17 cellular contexts compared by ENCODE assay signal in genomic region chr2:8580316-8581047, GRCh38.
DNase-seq lines count a peak whose midpoint lies in the region; ATAC-seq, FAIRE-seq and TF ChIP-seq lines count a peak whose summit lies in the region.
"Had no signal": no experiment of that assay in that cellular context is flagged by ENCODE, and none has a peak within 500 bp of the region (broad histone marks: within the 10 kb centered on the region; RNA-seq: fewer than 3 reads in every experiment).

No MANE protein-coding gene starts in this region.

- no TSS peak for BruUV-seq in HepG2 (replicated peaks; lab: Mats Ljungman, UMichigan)

- intact Hi-C loops in Right ventricle myocardium superior (cut with DNase I) (no loop called here), Right ventricle myocardium inferior (cut with DNase I) (no loop called here), HepG2 (cut with micrococcal nuclease; ENCODE audit: unreplicated experiment) (no loop called here)

- H3K27me3 Mint-ChIP-seq in activated CD4-positive, alpha-beta memory T cell treated with anti-CD3 and anti-CD28 coated beads, Interleukin-2, amount 10 ng/mL, durations not matched to agents 7 days and 5 days: peaks cover 17% of the 10 kb centered on the region
- peaks cover 0 to 14% of the 10 kb centered on the region in 2 donors for H3K27me3 Mint-ChIP-seq in stimulated activated naive B cell treated with anti-CD40 and anti-IgM and Interleukin-4, amounts not matched to agents 10 μg/mL and 1 μg/mL and 100 μg/mL, for 72 hours

- H3K4me1 Mint-ChIP-seq in activated CD4-positive, alpha-beta memory T cell treated with anti-CD3 and anti-CD28 coated beads, Interleukin-2, amount 10 ng/mL, durations not matched to agents 7 days and 5 days: peaks cover 31% of the 10 kb centered on the region
- H3K4me1 Mint-ChIP-seq in stimulated activated naive B cell treated with anti-CD40 and anti-IgM and Interleukin-4, amounts not matched to agents 10 μg/mL and 1 μg/mL and 100 μg/mL, for 72 hours: peaks cover 63 to 95% of the 10 kb centered on the region in 2 donors

- H4K20me1 ChIP-seq in HepG2 (ENCODE audit: insufficient read depth, low read length): no peaks in the 10 kb centered on the region

- no peak overlapping the region for H2AFZ ChIP-seq in HepG2 (ENCODE audit: low read length)

- H3K9me3 Mint-ChIP-seq in activated CD4-positive, alpha-beta memory T cell treated with anti-CD3 and anti-CD28 coated beads, Interleukin-2, amount 10 ng/mL, durations not matched to agents 7 days and 5 days: no peaks in the 10 kb centered on the region
- H3K9me3 Mint-ChIP-seq in stimulated activated naive B cell treated with anti-CD40 and anti-IgM and Interleukin-4, amounts not matched to agents 10 μg/mL and 1 μg/mL and 100 μg/mL, for 72 hours: peaks cover 0 to 3% of the 10 kb centered on the region in 2 donors
- H3K9me3 Mint-ChIP-seq: WTC11 had no signal

- no peak overlapping the region for H3K27ac Mint-ChIP-seq in activated CD4-positive, alpha-beta memory T cell treated with anti-CD3 and anti-CD28 coated beads, Interleukin-2, amount 10 ng/mL, durations not matched to agents 7 days and 5 days
- H3K27ac Mint-ChIP-seq in stimulated activated naive B cell treated with anti-CD40 and anti-IgM and Interleukin-4, amounts not matched to agents 10 μg/mL and 1 μg/mL and 100 μg/mL, for 72 hours: peak overlapping the region; percentile 96
- H3K27ac Mint-ChIP-seq: WTC11 had no signal

- ATAC-seq in Right ventricle myocardium superior (ENCODE audit: poor library complexity) (no peak), Right ventricle myocardium inferior (no peak), HepG2 (no peak)
- peak; percentile 15 to 54 for ATAC-seq in stimulated activated naive B cell treated with anti-CD40 and anti-IgM and Interleukin-4, amounts not matched to agents 10 μg/mL and 1 μg/mL and 100 μg/mL, for 72 hours (replicated peaks)
- no peak for ATAC-seq in activated CD4-positive, CD25-positive, alpha-beta regulatory T cell treated with anti-CD3 and anti-CD28 coated beads, Interleukin-2, amount 50 U/mL, for 24 hours
- ATAC-seq: esophagus mucosa, pancreas, WTC11 had no signal

- in situ Hi-C loops in HepG2 (cut with HindIII; ENCODE audit: extremely low pct_ligation_motif_present, low pct_unique_long_range_greater_than_20kb): no loop called here

- no peaks in the 10 kb centered on the region for H3K9me3 ChIP-seq in HepG2 (ENCODE audit: low read length)
- H3K9me3 ChIP-seq in WERI-Rb-1 (ENCODE audit: severe bottlenecking): peaks cover 9% of the 10 kb centered on the region
- H3K9me3 ChIP-seq: pancreas had no signal

- no peak overlapping the region for H3K4me3 ChIP-seq in HepG2 (replicated peaks in 1 of 3; ENCODE audit: insufficient read depth in 1 of 3, low read depth in 2 of 3, low read length in 3 of 3)
- no peak overlapping the region for H3K4me3 ChIP-seq in WERI-Rb-1 (ENCODE audit: low read depth, low read length)
- H3K4me3 ChIP-seq: pancreas had no signal

- no peak overlapping the region for H3K9ac ChIP-seq in HepG2 (ENCODE audit: insufficient read depth, low read depth, low read length)

- peak; percentile 26 for DNase-seq in Right ventricle myocardium superior
- DNase-seq in Right ventricle myocardium inferior (ENCODE audit: missing footprints): no peak
- peak; percentile 9 for DNase-seq in activated CD4-positive, alpha-beta memory T cell treated with anti-CD3 and anti-CD28 coated beads, Interleukin-2, amount 10 ng/mL, durations not matched to agents 7 days and 5 days
- no peak for DNase-seq in HepG2 (ENCODE audit: low spot score)
- peak; percentile 77 for DNase-seq in stimulated activated naive B cell treated with anti-CD40 and anti-IgM and Interleukin-4, amounts not matched to agents 10 μg/mL and 1 μg/mL and 100 μg/mL, for 72 hours
- no peak for DNase-seq in medulla oblongata (ENCODE audit: extremely low spot score)
- no peak for DNase-seq in WERI-Rb-1
- DNase-seq: Calu3, dermis blood vessel endothelial cell, NCI-H1092, NCI-H748 treated with DMSO at 0.1 percent for 48 hours had no signal

- no peaks in the 10 kb centered on the region for H3K79me2 ChIP-seq in HepG2 (ENCODE audit: insufficient read depth, low read length)

- H3K4me3 Mint-ChIP-seq in activated CD4-positive, alpha-beta memory T cell treated with anti-CD3 and anti-CD28 coated beads, Interleukin-2, amount 10 ng/mL, durations not matched to agents 7 days and 5 days: no peak overlapping the region
- peak overlapping the region; percentile 34 to 83 for H3K4me3 Mint-ChIP-seq in stimulated activated naive B cell treated with anti-CD40 and anti-IgM and Interleukin-4, amounts not matched to agents 10 μg/mL and 1 μg/mL and 100 μg/mL, for 72 hours
- H3K4me3 Mint-ChIP-seq: WTC11 had no signal

- WGBS in HepG2 (ENCODE audit: low lambda C conversion rate): 68% methylated on average over 15 of the region's 15 CpGs

- POLR2A ChIA-PET in activated CD4-positive, alpha-beta memory T cell treated with anti-CD3 and anti-CD28 coated beads, Interleukin-2, amount 10 ng/mL, durations not matched to agents 7 days and 5 days (lab: Charles Lee): interaction anchor here (3.0 kb wide), 1 partner anchor 102 kb away, joined by 11 read pairs; the partner anchor contains the start of gene ID2
- POLR2A ChIA-PET in HepG2 (lab: Yijun Ruan, JAX): interaction anchor here (0.6 to 2.7 kb wide), 8 partner anchors 9 to 104 kb away, joined by 3 to 15 read pairs (median 4); partner anchors contain the start of gene ID2

- TF ChIP-seq EP300 in HepG2 (IDR thresholded peaks at IDR 0.05; ENCODE audit: low read depth in 2 of 2, low read length in 2 of 2) (no peak), HepG2 (CRISPR knock-in tag; IDR thresholded peaks at IDR 0.05; ENCODE audit: borderline replicate concordance) (no peak)

- TF ChIP-seq POLR2A in HepG2 (IDR thresholded peaks at IDR 0.05; ENCODE audit: insufficient read depth in 1 of 2, low read depth in 2 of 2, low read length in 2 of 2): no peak

- no peak for TF ChIP-seq RAD21 in HepG2 (CRISPR knock-in tag; IDR thresholded peaks at IDR 0.05)

- peaks cover 2% of the 10 kb centered on the region for H3K36me3 Mint-ChIP-seq in activated CD4-positive, alpha-beta memory T cell treated with anti-CD3 and anti-CD28 coated beads, Interleukin-2, amount 10 ng/mL, durations not matched to agents 7 days and 5 days (ENCODE audit: low read depth)
- peaks cover 0 to 8% of the 10 kb centered on the region in 2 donors for H3K36me3 Mint-ChIP-seq in stimulated activated naive B cell treated with anti-CD40 and anti-IgM and Interleukin-4, amounts not matched to agents 10 μg/mL and 1 μg/mL and 100 μg/mL, for 72 hours
- H3K36me3 Mint-ChIP-seq: WTC11 had no signal

- peaks cover 84% of the 10 kb centered on the region for H3K4me1 ChIP-seq in HepG2 (ENCODE audit: insufficient read depth, low read length)

- H3K27me3 ChIP-seq in HepG2 (ENCODE audit: control insufficient read depth in 1 of 2, insufficient read depth in 2 of 2, low read length in 2 of 2): no peaks in the 10 kb centered on the region; a peak in 1 of 5 replicates
- no peaks in the 10 kb centered on the region for H3K27me3 ChIP-seq in WERI-Rb-1 (ENCODE audit: insufficient read depth, low read depth, severe bottlenecking)
- H3K27me3 ChIP-seq: pancreas had no signal

- H3K36me3 ChIP-seq in HepG2 (replicated peaks in 1 of 2; ENCODE audit: control insufficient read depth in 1 of 2, insufficient read depth in 2 of 2, low read length in 2 of 2) (no peaks in the 10 kb centered on the region), WERI-Rb-1 (no peaks in the 10 kb centered on the region; the same call in 1 of the 2 replicates)
- H3K36me3 ChIP-seq: pancreas had no signal

- peak overlapping the region; percentile 18; the same call in 1 of the 2 replicates for H3K4me2 ChIP-seq in HepG2 (ENCODE audit: low read depth, low read length)

- no peak for FAIRE-seq in HepG2 (lab: Jason Lieb, UNC)
- FAIRE-seq: islet of Langerhans, pancreas, RCC 7860 had no signal

- TF ChIP-seq CTCF in HepG2 (CRISPR knock-in tag; IDR thresholded peaks at IDR 0.05): no peak
- no peak for TF ChIP-seq CTCF in WERI-Rb-1 (IDR thresholded peaks at IDR 0.05; ENCODE audit: low read depth, low read length)

- CTCF ChIA-PET in activated CD4-positive, alpha-beta memory T cell treated with anti-CD3 and anti-CD28 coated beads, Interleukin-2, amount 10 ng/mL, durations not matched to agents 7 days and 5 days (lab: Charles Lee): no interaction called here
- CTCF ChIA-PET in HepG2 (lab: Yijun Ruan, JAX; ENCODE audit: low intra/inter-chr PET ratio, low total read pairs): no interaction called here

- H3K27ac ChIP-seq in HepG2 (ENCODE audit: extremely low read length, insufficient read depth, low read length): no peak overlapping the region
- H3K27ac ChIP-seq in WERI-Rb-1: no peak overlapping the region
- H3K27ac ChIP-seq: pancreas had no signal

TF ChIP-seq in HepG2, 621 proteins besides CTCF, POLR2A, EP300 and RAD21 (continues in another document):
- TF ChIP-seq PHF21A (CRISPR knock-in tag; IDR thresholded peaks at IDR 0.05) (0 out of 2 replicates have a peak, but pooled peaks have one; percentile 6), TEAD3 (CRISPR knock-in tag; optimal IDR thresholded peaks at IDR 0.05; ENCODE audit: borderline replicate concordance) (peak; percentile 5), ZNF552 (CRISPR knock-in tag; IDR thresholded peaks at IDR 0.05; ENCODE audit: borderline replicate concordance) (0 out of 2 replicates have a peak, but pooled peaks have one; percentile 33), REPIN1 (CRISPR knock-in tag; IDR thresholded peaks at IDR 0.05; ENCODE audit: borderline replicate concordance, low read depth) (no peak), DZIP1 (CRISPR knock-in tag; IDR thresholded peaks at IDR 0.05) (0 out of 2 replicates have a peak, but pooled peaks have one; percentile 19), ZNF205 (CRISPR knock-in tag; IDR thresholded peaks at IDR 0.05) (0 out of 2 replicates have a peak, but pooled peaks have one; percentile 5), ADNP (CRISPR knock-in tag; IDR thresholded peaks at IDR 0.05) (no peak)

Comparison
In these comparisons a context has a peak if more than half of its experiments do, and no peak if none do; other contexts are left out.
1. DNase-seq: peak in Right ventricle myocardium superior (single experiment), activated CD4-positive, alpha-beta memory T cell treated with anti-CD3 and anti-CD28 coated beads, Interleukin-2, amount 10 ng/mL, durations not matched to agents 7 days and 5 days (single experiment) and stimulated activated naive B cell treated with anti-CD40 and anti-IgM and Interleukin-4, amounts not matched to agents 10 μg/mL and 1 μg/mL and 100 μg/mL, for 72 hours (single experiment); none in Right ventricle myocardium inferior (single experiment), HepG2 (single experiment), medulla oblongata (single experiment) and WERI-Rb-1 (single experiment).
2. ATAC-seq: peak in stimulated activated naive B cell treated with anti-CD40 and anti-IgM and Interleukin-4, amounts not matched to agents 10 μg/mL and 1 μg/mL and 100 μg/mL, for 72 hours (2 of 2); none in Right ventricle myocardium superior (single experiment), Right ventricle myocardium inferior (single experiment), HepG2 (single experiment) and activated CD4-positive, CD25-positive, alpha-beta regulatory T cell treated with anti-CD3 and anti-CD28 coated beads, Interleukin-2, amount 50 U/mL, for 24 hours (0 of 2).